In the genomic region with DNA sequence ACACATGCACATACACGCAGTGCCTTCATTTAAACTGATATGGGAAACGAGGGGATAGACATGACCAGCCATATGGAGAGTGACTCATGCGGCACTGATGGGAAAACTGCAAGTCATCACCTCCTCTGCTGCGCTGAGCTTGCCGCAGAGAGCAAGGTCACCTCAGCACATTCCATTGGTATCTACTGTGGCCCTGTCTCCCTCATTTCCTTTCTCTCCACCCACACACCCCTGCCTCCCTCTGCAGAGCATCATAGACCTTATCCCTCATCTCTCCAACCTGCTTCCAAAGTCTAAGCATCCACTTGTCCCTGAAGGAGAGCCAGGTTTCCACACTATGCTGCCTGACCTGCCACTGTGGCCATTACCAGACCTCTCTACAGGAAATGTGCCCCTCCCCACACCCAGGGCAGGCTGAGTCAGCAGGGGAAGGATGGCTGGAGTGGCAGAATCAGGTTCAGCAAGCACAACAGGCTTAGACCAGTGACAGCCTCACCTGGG, we compare ENCODE assay signal across 10 cellular contexts.
DNase-seq lines count a peak whose midpoint lies in the region; ATAC-seq, FAIRE-seq and TF ChIP-seq lines count a peak whose summit lies in the region.
"Had no signal": no experiment of that assay in that cellular context is flagged by ENCODE, and none has a peak within 500 bp of the region (broad histone marks: within the 10 kb centered on the region; RNA-seq: fewer than 3 reads in every experiment).

No MANE protein-coding gene starts in this region.

- DNase-seq in AG04450 (ENCODE audit: low read depth, low spot score) (peak; percentile 88), HPDE6-E6E7 (ENCODE audit: extremely low spot score) (peak; percentile 88), K562 (ENCODE audit: extremely low read depth in 1 of 4, low spot score in 3 of 4) (peak in 2 of 4 experiments; percentile 22 to 43), kidney epithelial cell (ENCODE audit: low read depth) (peak; percentile 96), C1 segment of cervical spinal cord (lab: John Stamatoyannopoulos, UW) (no peak), GM19240 (ENCODE audit: insufficient read length, low spot score) (no peak), left colon (no peak)
- DNase-seq in naive thymus-derived CD8-positive, alpha-beta T cell: no peak
- DNase-seq: caudate nucleus had no signal

- no peak overlapping the region for H2AFZ ChIP-seq in K562 (ENCODE audit: low read depth, low read length)

- no peaks in the 10 kb centered on the region for H3K4me1 Mint-ChIP-seq in naive thymus-derived CD8-positive, alpha-beta T cell
- H3K4me1 Mint-ChIP-seq: memory B cell had no signal

- POLR2A ChIA-PET in AG04450 (lab: Yijun Ruan, JAX): interaction anchor here (1.6 kb wide), 2 partner anchors 33 to 117 kb away, joined by 4 to 6 read pairs; partner anchors contain the start of gene SNX19
- POLR2A ChIA-PET in K562 (lab: Yijun Ruan, JAX): no interaction called here
- POLR2A ChIA-PET in naive thymus-derived CD8-positive, alpha-beta T cell (lab: Charles Lee): no interaction called here

- intact Hi-C loops in K562 (cut with micrococcal nuclease): loop anchor here (10.0 kb wide), 1 partner anchor 108 kb away; no protein-coding TSS in a partner anchor
- intact Hi-C loops in left colon (cut with DNase I, micrococcal nuclease): no loop called here

- H3K9me1 ChIP-seq in K562 (ENCODE audit: control insufficient read depth, insufficient read depth, low read length): no peaks in the 10 kb centered on the region

- TF ChIP-seq CTCF in AG04450 (IDR thresholded peaks at IDR 0.05; ENCODE audit: low read depth, low read length) (no peak), K562 (IDR thresholded peaks at IDR 0.05 in 2 of 3, conservative IDR thresholded peaks at IDR 0.05 in 1 of 3; ENCODE audit: insufficient read depth in 2 of 3, low read depth in 1 of 3, low read length in 3 of 3) (no peak), kidney epithelial cell (IDR thresholded peaks at IDR 0.05; ENCODE audit: insufficient read depth, low read length, poor library complexity, severe bottlenecking) (no peak)

- H3K9me3 ChIP-seq in AG04450 (ENCODE audit: control insufficient read depth, insufficient read depth, low read length) (peaks cover 4% of the 10 kb centered on the region), K562 (replicated peaks; ENCODE audit: control insufficient read depth, insufficient read depth, low read depth, low read length) (no peaks in the 10 kb centered on the region)

- H3K4me3 Mint-ChIP-seq in naive thymus-derived CD8-positive, alpha-beta T cell: no peak overlapping the region
- H3K4me3 Mint-ChIP-seq: memory B cell had no signal

- WGBS in K562 (ENCODE audit: insufficient coverage, low coverage, missing lambda C conversion rate): 2% methylated on average over 5 of the region's 5 CpGs

- H3K36me3 ChIP-seq in K562 (ENCODE audit: control insufficient read depth, insufficient read depth, low read length) (no peaks in the 10 kb centered on the region), kidney epithelial cell (ENCODE audit: control insufficient read depth, insufficient read depth, low read length) (no peaks in the 10 kb centered on the region)

- BruUV-seq in K562 (replicated peaks; lab: Mats Ljungman, UMichigan): no TSS peak

- no peak overlapping the region for H3K4me2 ChIP-seq in K562 (ENCODE audit: insufficient read depth, low read length)

- peak; percentile 89 for ATAC-seq in K562
- ATAC-seq in naive thymus-derived CD8-positive, alpha-beta T cell: no peak
- ATAC-seq in left colon: no peak

- in situ Hi-C loops in K562 (cut with MboI): no loop called here

- no peak for TF ChIP-seq POLR2A in K562 (conservative IDR thresholded peaks at IDR 0.05)

- no peak overlapping the region for H3K4me3 ChIP-seq in AG04450 (ENCODE audit: low read depth, low read length)
- H3K4me3 ChIP-seq in K562: no peak overlapping the region
- H3K4me3 ChIP-seq in kidney epithelial cell (ENCODE audit: low read depth, low read length): no peak overlapping the region

- no peak for TF ChIP-seq RAD21 in K562 (CRISPR knock-in tag; conservative IDR thresholded peaks at IDR 0.05 in 1 of 2, IDR thresholded peaks at IDR 0.05 in 1 of 2)

- TF ChIP-seq EP300 in K562 (IDR thresholded peaks at IDR 0.05; ENCODE audit: low read length): no peak

- no peaks in the 10 kb centered on the region for H3K79me2 ChIP-seq in K562 (ENCODE audit: control insufficient read depth, insufficient read depth, low read length)

- H3K9ac ChIP-seq in K562 (ENCODE audit: insufficient read depth in 1 of 2, low read depth in 2 of 2, low read length in 2 of 2): no peak overlapping the region

- H4K20me1 ChIP-seq in K562 (replicated peaks; ENCODE audit: control insufficient read depth, insufficient read depth, low read length): no peaks in the 10 kb centered on the region

- CTCF ChIA-PET in AG04450 (lab: Charles Lee) (interaction anchor here (1.9 to 4.1 kb wide), 2 partner anchors 8 to 641 kb away, joined by 14 to 35 read pairs; no protein-coding TSS in a partner anchor), K562 (lab: Yijun Ruan, JAX; ENCODE audit: low intra/inter-chr PET ratio) (no interaction called here)

- peak; percentile 42 for FAIRE-seq in K562 (lab: Jason Lieb, UNC)

- H3K36me3 Mint-ChIP-seq in naive thymus-derived CD8-positive, alpha-beta T cell: no peaks in the 10 kb centered on the region
- H3K36me3 Mint-ChIP-seq: memory B cell had no signal

- H3K27ac ChIP-seq in AG04450 (ENCODE audit: low read depth, low read length): peak overlapping the region; percentile 82
- H3K27ac ChIP-seq in K562 (ENCODE audit: extremely low read depth, low read depth, low read length): no peak overlapping the region

- no peaks in the 10 kb centered on the region for H3K27me3 ChIP-seq in AG04450 (ENCODE audit: control insufficient read depth, insufficient read depth, low read length)
- no peaks in the 10 kb centered on the region for H3K27me3 ChIP-seq in K562 (ENCODE audit: control insufficient read depth in 2 of 2, insufficient read depth in 2 of 2, low read length in 2 of 2)
- H3K27me3 ChIP-seq in kidney epithelial cell (ENCODE audit: control insufficient read depth, insufficient read depth, low read length): no peaks in the 10 kb centered on the region

- no peak overlapping the region for H3K27ac Mint-ChIP-seq in naive thymus-derived CD8-positive, alpha-beta T cell
- H3K27ac Mint-ChIP-seq: memory B cell had no signal

- H3K4me1 ChIP-seq in K562 (replicated peaks in 1 of 2; ENCODE audit: control insufficient read depth in 2 of 2, insufficient read depth in 2 of 2, low read length in 2 of 2): no peaks in the 10 kb centered on the region

- H3K9me3 Mint-ChIP-seq in naive thymus-derived CD8-positive, alpha-beta T cell: peaks cover 0 to 2% (median 0%) of the 10 kb centered on the region in 9 donors

- peaks cover 0 to 8% (median 3%) of the 10 kb centered on the region in 5 donors for H3K27me3 Mint-ChIP-seq in naive thymus-derived CD8-positive, alpha-beta T cell
- H3K27me3 Mint-ChIP-seq: memory B cell had no signal

TF ChIP-seq in K562, 482 proteins besides CTCF, POLR2A, EP300 and RAD21 (continues in another document):
- TF ChIP-seq ZNF134 (CRISPR knock-in tag; conservative IDR thresholded peaks at IDR 0.05): no peak
- TF ChIP-seq TAF9B (IDR thresholded peaks at IDR 0.05; ENCODE audit: partially characterized antibody): no peak
- TF ChIP-seq ZNF668 (CRISPR knock-in tag; IDR thresholded peaks at IDR 0.05): no peak
- TF ChIP-seq, protein P1, sequence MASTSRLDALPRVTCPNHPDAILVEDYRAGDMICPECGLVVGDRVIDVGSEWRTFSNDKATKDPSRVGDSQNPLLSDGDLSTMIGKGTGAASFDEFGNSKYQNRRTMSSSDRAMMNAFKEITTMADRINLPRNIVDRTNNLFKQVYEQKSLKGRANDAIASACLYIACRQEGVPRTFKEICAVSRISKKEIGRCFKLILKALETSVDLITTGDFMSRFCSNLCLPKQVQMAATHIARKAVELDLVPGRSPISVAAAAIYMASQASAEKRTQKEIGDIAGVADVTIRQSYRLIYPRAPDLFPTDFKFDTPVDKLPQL (IDR thresholded peaks at IDR 0.05; ENCODE audit: extremely low read depth, insufficient read length): no peak
- TF ChIP-seq EHMT2 (IDR thresholded peaks at IDR 0.05): 0 out of 2 replicates have a peak, but pooled peaks have one; percentile 49
- no peak for TF ChIP-seq BCL6 (CRISPR knock-in tag; IDR thresholded peaks at IDR 0.05)
- TF ChIP-seq HCFC1 (IDR thresholded peaks at IDR 0.05; ENCODE audit: low read depth, low read length): no peak
- TF ChIP-seq ZFP91 (CRISPR knock-in tag; IDR thresholded peaks at IDR 0.05): no peak
- peak; percentile 82 for TF ChIP-seq ESRRA (IDR thresholded peaks at IDR 0.05; ENCODE audit: borderline replicate concordance, low read depth)
- TF ChIP-seq CBFB (CRISPR knock-in tag; IDR thresholded peaks at IDR 0.05): no peak
- TF ChIP-seq MAFG (tag; conservative IDR thresholded peaks at IDR 0.05): peak; percentile 88
- TF ChIP-seq PATZ1 (CRISPR knock-in tag; IDR thresholded peaks at IDR 0.05; ENCODE audit: borderline replicate concordance): no peak

Comparison
In these comparisons a context has a peak if more than half of its experiments do, and no peak if none do; other contexts are left out.
1. DNase-seq: peak in AG04450 (single experiment), HPDE6-E6E7 (single experiment) and kidney epithelial cell (single experiment); none in C1 segment of cervical spinal cord (0 of 14), naive thymus-derived CD8-positive, alpha-beta T cell (0 of 10), GM19240 (single experiment) and left colon (0 of 2).